In the genomic region with DNA sequence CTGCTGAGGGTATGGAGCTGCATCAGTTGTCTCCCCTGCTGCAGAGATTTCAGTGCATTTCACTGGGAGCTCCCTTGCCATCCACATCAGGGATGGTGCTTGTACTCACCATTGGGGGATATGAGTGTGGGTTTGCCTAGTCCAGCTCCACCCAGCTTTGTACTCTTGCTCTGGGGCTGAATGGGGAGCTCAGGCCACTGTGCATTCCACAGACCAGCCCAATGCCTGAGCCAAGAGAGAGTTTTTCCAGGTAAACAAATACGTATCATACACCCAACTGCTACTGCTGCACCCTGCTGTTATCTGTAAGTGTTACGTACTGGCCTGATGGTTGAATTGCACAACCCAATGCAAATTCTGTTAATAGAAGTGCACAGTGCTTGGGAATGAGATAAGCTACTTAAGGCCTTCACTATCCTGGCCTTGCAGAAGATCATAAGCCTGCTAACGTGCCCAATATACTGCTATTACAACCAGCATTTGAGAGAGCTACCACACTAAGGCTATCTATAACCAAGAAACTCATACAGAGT, we compare ENCODE assay signal across 25 cellular contexts.
"Had no signal": no experiment of that assay in that cellular context is flagged by ENCODE, and none has a peak within 500 bp of the region (broad histone marks: within the 10 kb centered on the region; RNA-seq: fewer than 3 reads in every experiment).

No MANE protein-coding gene starts in this region.

- H3K4me3 ChIP-seq: dorsolateral prefrontal cortex, gastrocnemius medialis, neural progenitor cell, psoas muscle, sigmoid colon, spleen, suprapubic skin had no signal

- H3K9me3 Mint-ChIP-seq: stimulated activated naive CD8-positive, alpha-beta T cell treated with anti-CD3 and anti-CD28 coated beads, Interleukin-15, Interleukin-2, amounts not matched to agents 100 ng/mL and 50 ng/mL, for 24 hours had no signal

- H3K27me3 ChIP-seq: gastrocnemius medialis, neural progenitor cell, sigmoid colon, spleen, suprapubic skin had no signal

- ATAC-seq: esophagus mucosa; gastrocnemius medialis; left lobe of liver; naive thymus-derived CD4-positive, alpha-beta T cell; psoas muscle; right cardiac atrium; stimulated activated naive B cell treated with anti-CD40 and anti-IgM and Interleukin-4, amounts not matched to agents 10 μg/mL and 1 μg/mL and 100 μg/mL, for 72 hours had no signal

- H2AFZ ChIP-seq: neural progenitor cell had no signal

- H3K36me3 ChIP-seq: gastrocnemius medialis, neural progenitor cell, sigmoid colon, spleen, suprapubic skin had no signal

- H3K4me1 ChIP-seq: gastrocnemius medialis, neural progenitor cell, psoas muscle, sigmoid colon, spleen, suprapubic skin had no signal

- H3K36me3 Mint-ChIP-seq: naive thymus-derived CD4-positive, alpha-beta T cell; neural progenitor cell; stimulated activated naive B cell treated with anti-CD40 and anti-IgM and Interleukin-4, amounts not matched to agents 10 μg/mL and 1 μg/mL and 100 μg/mL, for 72 hours had no signal

- H3K27ac Mint-ChIP-seq: naive thymus-derived CD4-positive, alpha-beta T cell; nephron; neural progenitor cell; stimulated activated naive B cell treated with anti-CD40 and anti-IgM and Interleukin-4, amounts not matched to agents 10 μg/mL and 1 μg/mL and 100 μg/mL, for 72 hours; stimulated activated naive CD8-positive, alpha-beta T cell treated with anti-CD3 and anti-CD28 coated beads, Interleukin-15, Interleukin-2, amounts not matched to agents 100 ng/mL and 50 ng/mL, for 24 hours had no signal

- H3K27ac ChIP-seq: dorsolateral prefrontal cortex, epithelial cell of prostate, gastrocnemius medialis, neural progenitor cell, psoas muscle, sigmoid colon, spleen, suprapubic skin had no signal

- DNase-seq: caudate nucleus; cerebellar nuclear complex; dorsolateral prefrontal cortex; effector CD4-positive, alpha-beta T cell; foreskin fibroblast; gastrocnemius medialis; head of caudate nucleus; kidney; mammary epithelial cell; mesendoderm; midbrain; naive thymus-derived CD4-positive, alpha-beta T cell; psoas muscle; right cardiac atrium; sigmoid colon; spleen; stimulated activated naive B cell treated with anti-CD40 and anti-IgM and Interleukin-4, amounts not matched to agents 10 μg/mL and 1 μg/mL and 100 μg/mL, for 72 hours; trophoblast cell had no signal

- H3K9me3 ChIP-seq: gastrocnemius medialis, suprapubic skin had no signal

- H3K4me3 Mint-ChIP-seq: naive thymus-derived CD4-positive, alpha-beta T cell; nephron; neural progenitor cell; stimulated activated naive B cell treated with anti-CD40 and anti-IgM and Interleukin-4, amounts not matched to agents 10 μg/mL and 1 μg/mL and 100 μg/mL, for 72 hours; stimulated activated naive CD8-positive, alpha-beta T cell treated with anti-CD3 and anti-CD28 coated beads, Interleukin-15, Interleukin-2, amounts not matched to agents 100 ng/mL and 50 ng/mL, for 24 hours had no signal

- H3K4me2 ChIP-seq: neural progenitor cell had no signal

- H3K4me1 Mint-ChIP-seq: naive thymus-derived CD4-positive, alpha-beta T cell; nephron; neural progenitor cell; stimulated activated naive B cell treated with anti-CD40 and anti-IgM and Interleukin-4, amounts not matched to agents 10 μg/mL and 1 μg/mL and 100 μg/mL, for 72 hours had no signal

- H3K27me3 Mint-ChIP-seq: naive thymus-derived CD4-positive, alpha-beta T cell; stimulated activated naive B cell treated with anti-CD40 and anti-IgM and Interleukin-4, amounts not matched to agents 10 μg/mL and 1 μg/mL and 100 μg/mL, for 72 hours; stimulated activated naive CD8-positive, alpha-beta T cell treated with anti-CD3 and anti-CD28 coated beads, Interleukin-15, Interleukin-2, amounts not matched to agents 100 ng/mL and 50 ng/mL, for 24 hours had no signal
